In the genomic region with DNA sequence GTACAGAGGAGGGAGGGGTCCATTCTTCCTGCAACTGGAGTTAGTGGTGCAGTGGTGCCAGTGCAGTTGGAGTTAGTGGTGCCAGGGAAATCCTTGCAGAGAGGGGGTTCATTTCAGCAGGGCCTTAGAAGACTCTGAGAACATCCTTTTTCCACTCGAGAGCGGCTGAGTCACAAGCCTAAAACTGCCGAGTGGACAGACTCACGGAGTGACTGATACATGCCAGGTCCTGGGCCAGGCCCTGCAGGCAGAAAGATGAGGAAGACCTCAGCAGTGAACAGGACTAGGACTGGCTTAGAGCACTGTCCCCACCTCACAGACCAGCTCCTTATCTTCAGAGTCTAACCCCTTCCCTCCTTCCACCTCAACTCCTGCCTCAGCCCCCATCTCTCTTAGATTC, we compare ENCODE assay signal across 1 cellular context.
TF ChIP-seq lines count a peak whose summit lies in the region.

No MANE protein-coding gene starts in this region.

TF ChIP-seq in HepG2, 621 proteins besides CTCF, POLR2A, EP300 and RAD21:
- TF ChIP-seq MAFK (conservative IDR thresholded peaks at IDR 0.05 in 1 of 2, IDR thresholded peaks at IDR 0.05 in 1 of 2; ENCODE audit: low read length in 2 of 2) (peak in 1 of 2 experiments; percentile 46; a peak in 1 of 4 replicates), ZNF746 (CRISPR knock-in tag; IDR thresholded peaks at IDR 0.05) (no peak)
